Comparison of ENCODE assay signal across 8 cellular contexts in genomic region chr17:27601069-27601974, GRCh38. TPM values are rescaled to one million over a fixed set of nuclear protein-coding genes. Genes with fewer than 3 reads are reported as not detected.
DNase-seq lines count a peak whose midpoint lies in the region; ATAC-seq, FAIRE-seq and TF ChIP-seq lines count a peak whose summit lies in the region.

No MANE protein-coding gene starts in this region.

- H3K4me1 ChIP-seq in HepG2 (ENCODE audit: insufficient read depth, low read length), result no peaks in the 10 kb centered on the region

- no peak overlapping the region for H3K4me3 ChIP-seq in HepG2 (replicated peaks in 1 of 3; ENCODE audit: insufficient read depth in 1 of 3, low read depth in 2 of 3, low read length in 3 of 3)

- FAIRE-seq in HepG2 (lab: Jason Lieb, UNC), result peak; percentile 90

- no peaks in the 10 kb centered on the region for H3K9me3 ChIP-seq in HepG2 (ENCODE audit: low read length)

- TF ChIP-seq EP300 in HepG2 (IDR thresholded peaks at IDR 0.05; ENCODE audit: low read depth in 2 of 2, low read length in 2 of 2) (no peak), HepG2 (CRISPR knock-in tag; IDR thresholded peaks at IDR 0.05; ENCODE audit: borderline replicate concordance) (no peak)

- ATAC-seq in HepG2, result peak; percentile 17; the same call in 2 of the 3 replicates
- ATAC-seq in GM19467 (IDR thresholded peaks at IDR 0.05; ENCODE audit: unreplicated experiment), result no peak

- no peak overlapping the region for H3K4me2 ChIP-seq in HepG2 (ENCODE audit: low read depth, low read length)

- H3K27ac ChIP-seq in HepG2 (ENCODE audit: extremely low read length, insufficient read depth, low read length), result no peak overlapping the region

- CTCF ChIA-PET in HepG2 (lab: Yijun Ruan, JAX; ENCODE audit: low intra/inter-chr PET ratio, low total read pairs), result interaction anchor here (0.8 to 5.3 kb wide), 12 partner anchors 32 to 365 kb away, joined by 3 to 66 read pairs (median 4); partner anchors contain the start of gene KSR1

- peak; percentile 67 for TF ChIP-seq RAD21 in HepG2 (CRISPR knock-in tag; IDR thresholded peaks at IDR 0.05)

- peak; percentile 62 for DNase-seq in AG09319 (ENCODE audit: extremely low read depth, low read depth)
- DNase-seq in H4 (ENCODE audit: low spot score), result peak; percentile 60
- peak; percentile 72 for DNase-seq in NCI-H748 treated with DMSO at 0.1 percent for 48 hours (lab: John Stamatoyannopoulos, UW)
- DNase-seq in activated CD4-positive, alpha-beta T cell treated with anti-CD3 and anti-CD28 coated beads, Interleukin-2, amount 50 U/mL, for 4 hours, result peak; percentile 79 to 85
- peak; percentile 36 to 80 for DNase-seq in dermis microvascular lymphatic vessel endothelial cell (ENCODE audit: low read depth in 2 of 2)
- DNase-seq in HepG2 (ENCODE audit: low spot score), result peak; percentile 56
- DNase-seq in stimulated activated CD4-positive, alpha-beta T cell treated with anti-CD3 and anti-CD28 coated beads, TNF-alpha, amount 100 ng/mL, for 24 hours (ENCODE audit: low read depth in 3 of 3), result peak; percentile 70 to 76 (median 76)

- H3K9ac ChIP-seq in HepG2 (ENCODE audit: insufficient read depth, low read depth, low read length), result no peak overlapping the region

- H3K36me3 ChIP-seq in HepG2 (replicated peaks in 1 of 2; ENCODE audit: control insufficient read depth in 1 of 2, insufficient read depth in 2 of 2, low read length in 2 of 2), result peaks cover 29 to 54% of the 10 kb centered on the region in 2 experiments

- TF ChIP-seq CTCF in AG09319 (IDR thresholded peaks at IDR 0.05; ENCODE audit: low read depth, low read length) (peak; percentile 96), HepG2 (CRISPR knock-in tag; IDR thresholded peaks at IDR 0.05) (peak; percentile 85)

- POLR2A ChIA-PET in HepG2 (lab: Yijun Ruan, JAX), result no interaction called here

- no peak for TF ChIP-seq POLR2A in HepG2 (IDR thresholded peaks at IDR 0.05; ENCODE audit: insufficient read depth in 1 of 2, low read depth in 2 of 2, low read length in 2 of 2)

- no TSS peak for BruUV-seq in HepG2 (replicated peaks; lab: Mats Ljungman, UMichigan)

- in situ Hi-C loops in HepG2 (cut with HindIII; ENCODE audit: extremely low pct_ligation_motif_present, low pct_unique_long_range_greater_than_20kb), result no loop called here

- WGBS in HepG2 (ENCODE audit: low lambda C conversion rate), result 83% methylated on average over 11 of the region's 11 CpGs

- intact Hi-C loops in HepG2 (cut with micrococcal nuclease; ENCODE audit: unreplicated experiment), result loop anchor here (1.0 to 10.0 kb wide), 4 partner anchors 31 to 367 kb away; no protein-coding TSS in a partner anchor

- H3K27me3 ChIP-seq in HepG2 (ENCODE audit: control insufficient read depth in 1 of 2, insufficient read depth in 2 of 2, low read length in 2 of 2), result no peaks in the 10 kb centered on the region

- peaks cover 4% of the 10 kb centered on the region; the same call in 1 of the 2 replicates for H4K20me1 ChIP-seq in HepG2 (ENCODE audit: insufficient read depth, low read length)

- H2AFZ ChIP-seq in HepG2 (ENCODE audit: low read length), result no peak overlapping the region

- H3K79me2 ChIP-seq in HepG2 (ENCODE audit: insufficient read depth, low read length), result no peaks in the 10 kb centered on the region

TF ChIP-seq in HepG2, 621 proteins besides CTCF, POLR2A, EP300 and RAD21:
- TF ChIP-seq MBNL3 (CRISPR knock-in tag; conservative IDR thresholded peaks at IDR 0.05), result no peak
- no peak for TF ChIP-seq TEAD3 (CRISPR knock-in tag; optimal IDR thresholded peaks at IDR 0.05; ENCODE audit: borderline replicate concordance)
- TF ChIP-seq SMYD3 (CRISPR knock-in tag; IDR thresholded peaks at IDR 0.05), result no peak
- TF ChIP-seq ZNF329 (CRISPR knock-in tag; IDR thresholded peaks at IDR 0.05; ENCODE audit: low read depth), result no peak
- TF ChIP-seq GATAD2A (CRISPR knock-in tag; IDR thresholded peaks at IDR 0.05), result 0 out of 2 replicates have a peak, but pooled peaks have one; percentile 14
- TF ChIP-seq THAP11 (CRISPR knock-in tag; IDR thresholded peaks at IDR 0.05), result 0 out of 2 replicates have a peak, but pooled peaks have one; percentile 29
- TF ChIP-seq HMGA1 (CRISPR knock-in tag; conservative IDR thresholded peaks at IDR 0.05), result no peak
- peak; percentile 67 for TF ChIP-seq ZNF768 (CRISPR knock-in tag; IDR thresholded peaks at IDR 0.05)
- TF ChIP-seq SMC3 (IDR thresholded peaks at IDR 0.05; ENCODE audit: low read length), result peak; percentile 73
- TF ChIP-seq DNMT3B (CRISPR knock-in tag; conservative IDR thresholded peaks at IDR 0.05), result no peak
- TF ChIP-seq STAG1 (CRISPR knock-in tag; IDR thresholded peaks at IDR 0.05), result peak; percentile 90
- TF ChIP-seq ZNF766 (CRISPR knock-in tag; IDR thresholded peaks at IDR 0.05; ENCODE audit: borderline replicate concordance), result no peak

RNA-seq across cellular contexts. Expression of gene LGALS9, which starts 29.7 kb away (rescaled TPM):
- total RNA-seq in H4 (2014; rRNA removed; shearing (Covaris generic)), result 6.6 and 10.8 TPM in 2 replicates
- total RNA-seq in dermis microvascular lymphatic vessel endothelial cell, result 26.1 and 69.7 TPM in 2 replicates
- total RNA-seq in HepG2 (2016; rRNA removed; fragmentation: Illumina TruSeq; extraction: Trizol), result 0.40 and 0.56 TPM in 2 replicates
- not detected in 2 replicates for total RNA-seq in HepG2 (2016; cell fraction: cytosol; rRNA removed; fragmentation: Illumina TruSeq; extraction: Trizol; ENCODE audit: low read depth)
- total RNA-seq in HepG2 (2016; cell fraction: insoluble cytoplasmic fraction; rRNA removed; fragmentation: Illumina TruSeq; extraction: Trizol), result 0.26 TPM in 1 of 2 replicates, not detected in the other
- 0.48 TPM in 1 of 2 replicates, not detected in the other for total RNA-seq in HepG2 (2016; cell fraction: membrane; rRNA removed; fragmentation: Illumina TruSeq; extraction: Trizol)
- 0.41 and 0.59 TPM in 2 replicates for total RNA-seq in HepG2 (2016; cell fraction: nucleus; rRNA removed; fragmentation: Illumina TruSeq; extraction: Trizol)
- polyA plus RNA-seq in HepG2 (2011; rRNA removed), result 1.4 and 1.6 TPM in 2 replicates
- polyA plus RNA-seq in HepG2 (2011; cell fraction: cytosol; rRNA removed), result 0.46 and 0.60 TPM in 2 replicates
- polyA plus RNA-seq in HepG2 (2011; cell fraction: nucleus; rRNA removed), result 3.3 and 4.3 TPM in 2 replicates
- 2.2 and 2.8 TPM in 2 replicates for polyA plus RNA-seq in HepG2 (2012)
- 0.15 and 0.23 TPM in 2 replicates for polyA plus RNA-seq in HepG2 (2016; cell fraction: cytosol; fragmentation: Illumina TruSeq; extraction: Trizol; ENCODE audit: low read depth)
- polyA plus RNA-seq in HepG2 (2016; cell fraction: insoluble cytoplasmic fraction; fragmentation: Illumina TruSeq; extraction: Trizol; ENCODE audit: low read depth), result 0.28 and 0.61 TPM in 2 replicates
- polyA plus RNA-seq in HepG2 (2016; cell fraction: membrane; fragmentation: Illumina TruSeq; extraction: Trizol; ENCODE audit: low read depth), result 0.21 and 0.37 TPM in 2 replicates
- 1.3 and 2.3 TPM in 2 replicates for polyA plus RNA-seq in HepG2 (2016; cell fraction: nucleus; fragmentation: Illumina TruSeq; extraction: Trizol; ENCODE audit: insufficient read depth, low read depth)
- polyA minus RNA-seq in HepG2 (2011; rRNA and poly(A)+ RNA removed; ENCODE audit: low replicate concordance), result 1.6 and 2.5 TPM in 2 replicates
- 0.62 TPM in 1 of 2 replicates, not detected in the other for polyA minus RNA-seq in HepG2 (2011; cell fraction: cytosol; rRNA and poly(A)+ RNA removed)
- polyA minus RNA-seq in HepG2 (2011; cell fraction: nucleus; rRNA and poly(A)+ RNA removed), result 3.3 and 3.4 TPM in 2 replicates
